ENCODE assay signal across 27 cellular contexts in the genomic region with DNA sequence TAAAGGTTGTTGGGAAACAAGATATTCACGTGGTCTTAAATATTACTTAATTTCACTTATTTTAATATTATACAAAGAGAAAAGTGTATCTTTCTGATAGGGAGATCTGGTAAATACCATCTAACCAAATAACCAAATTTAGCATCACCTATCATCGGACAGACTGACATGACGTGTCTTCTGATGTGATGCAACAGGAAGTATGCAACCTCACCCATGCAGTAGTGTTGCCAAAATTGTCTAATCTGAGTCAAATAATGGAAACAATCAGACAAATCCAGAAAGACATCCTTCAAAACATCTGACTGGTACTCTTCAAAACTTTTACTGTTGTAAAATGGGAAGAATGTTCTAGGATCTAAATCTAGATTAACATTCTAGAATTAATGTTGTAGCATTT.
DNase-seq lines count a peak whose midpoint lies in the region; ATAC-seq, FAIRE-seq and TF ChIP-seq lines count a peak whose summit lies in the region.
"Had no signal": no experiment of that assay in that cellular context is flagged by ENCODE, and none has a peak within 500 bp of the region (broad histone marks: within the 10 kb centered on the region; RNA-seq: fewer than 3 reads in every experiment).

No MANE protein-coding gene starts in this region.

- H3K4me2 ChIP-seq in astrocyte (ENCODE audit: low read length) = no peak overlapping the region
- no peak overlapping the region for H3K4me2 ChIP-seq in GM23338

- TF ChIP-seq POLR2A in tibial nerve (IDR thresholded peaks at IDR 0.05) = no peak

- intact Hi-C loops in activated CD4-positive, alpha-beta T cell treated with anti-CD3 and anti-CD28 coated beads for 36 hours (cut with DNase I, micrococcal nuclease) = no loop called here

- peaks cover 2% of the 10 kb centered on the region for H3K27me3 Mint-ChIP-seq in activated CD4-positive, alpha-beta T cell treated with anti-CD3 and anti-CD28 coated beads for 36 hours
- H3K27me3 Mint-ChIP-seq in astrocyte (ENCODE audit: low read depth, unreplicated experiment) = no peaks in the 10 kb centered on the region
- peaks cover 6% of the 10 kb centered on the region for H3K27me3 Mint-ChIP-seq in GM23338 (ENCODE audit: insufficient read depth, low read depth, poor library complexity)
- H3K27me3 Mint-ChIP-seq: progenitor cell of endocrine pancreas had no signal

- no peak overlapping the region for H3K27ac Mint-ChIP-seq in activated CD4-positive, alpha-beta T cell treated with anti-CD3 and anti-CD28 coated beads for 36 hours
- no peak overlapping the region for H3K27ac Mint-ChIP-seq in astrocyte (ENCODE audit: unreplicated experiment)
- no peak overlapping the region for H3K27ac Mint-ChIP-seq in GM23338
- H3K27ac Mint-ChIP-seq: brain; progenitor cell of endocrine pancreas; T-helper 2 cell treated with Interferon-gamma antibody and Interleukin-4, amounts not matched to agents 5 μg/mL and 100 μg/mL, for 36 hours had no signal

- WGBS in tibial nerve, 2 donors = 66 to 80% methylated on average over 3 of the region's 3 CpGs

- peaks cover 11% of the 10 kb centered on the region for H3K9me3 Mint-ChIP-seq in activated CD4-positive, alpha-beta T cell treated with anti-CD3 and anti-CD28 coated beads for 36 hours (ENCODE audit: low read depth)
- H3K9me3 Mint-ChIP-seq in astrocyte (ENCODE audit: unreplicated experiment) (no peaks in the 10 kb centered on the region), GM23338 (peaks cover 23% of the 10 kb centered on the region)

- H3K79me2 ChIP-seq in astrocyte (ENCODE audit: insufficient read depth, low read length) = no peaks in the 10 kb centered on the region
- no peaks in the 10 kb centered on the region for H3K79me2 ChIP-seq in GM23338 (replicated peaks; ENCODE audit: insufficient read depth)

- no peaks in the 10 kb centered on the region for H3K4me1 Mint-ChIP-seq in activated CD4-positive, alpha-beta T cell treated with anti-CD3 and anti-CD28 coated beads for 36 hours
- peaks cover 5% of the 10 kb centered on the region for H3K4me1 Mint-ChIP-seq in astrocyte (ENCODE audit: low read depth, unreplicated experiment)
- H3K4me1 Mint-ChIP-seq in GM23338 = peaks cover 28% of the 10 kb centered on the region

- no peaks in the 10 kb centered on the region for H3K9me2 ChIP-seq in GM23338 (ENCODE audit: insufficient read depth)

- DNase-seq in activated CD4-positive, alpha-beta T cell treated with anti-CD3 and anti-CD28 coated beads for 36 hours = peak; percentile 15
- DNase-seq in activated CD4-positive, alpha-beta T cell treated with anti-CD3 and anti-CD28 coated beads, Interleukin-2, amount 50 U/mL, for 48 hours = no peak
- DNase-seq in GM03348 (ENCODE audit: low spot score) = peak; percentile 28
- DNase-seq in astrocyte (ENCODE audit: low read depth) = no peak
- peak; percentile 77 for DNase-seq in fibroblast of pulmonary artery (ENCODE audit: low read depth)
- DNase-seq in GM23338 (ENCODE audit: low spot score) = no peak
- no peak for DNase-seq in NCI-H187 treated with DMSO at 0.1 percent for 48 hours (lab: John Stamatoyannopoulos, UW)
- no peak for DNase-seq in tibial nerve (ENCODE audit: low spot score in 2 of 2)
- DNase-seq: 8988T; activated CD4-positive, alpha-beta T cell treated with anti-CD3 and anti-CD28 coated beads, Interleukin-2, amount 50 U/mL, for 1 hour; activated effector memory CD4-positive, alpha-beta T cell treated with anti-CD3 and anti-CD28 coated beads, Interleukin-2, amount 50 U/mL, for 16 hours; DMS153; KG1; kidney; NCI-H69; sigmoid colon; stimulated activated CD4-positive, alpha-beta T cell treated with anti-CD3 and anti-CD28 coated beads, Interleukin-15, amount 100 ng/mL, for 24 hours; stomach; tibial artery; WERI-Rb-1 had no signal

- POLR2A ChIA-PET in activated CD4-positive, alpha-beta T cell treated with anti-CD3 and anti-CD28 coated beads for 36 hours (lab: Charles Lee) = no interaction called here

- H3K27me3 ChIP-seq in astrocyte (ENCODE audit: insufficient read depth, low read length) (no peaks in the 10 kb centered on the region), GM23338 (ENCODE audit: insufficient read depth) (no peaks in the 10 kb centered on the region), tibial nerve (no peaks in the 10 kb centered on the region)
- H3K27me3 ChIP-seq: sigmoid colon, stomach, tibial artery had no signal

- no peak overlapping the region for H2AFZ ChIP-seq in astrocyte (ENCODE audit: low read depth, low read length)
- H2AFZ ChIP-seq in GM23338 = no peak overlapping the region

- no peaks in the 10 kb centered on the region for H3K36me3 Mint-ChIP-seq in activated CD4-positive, alpha-beta T cell treated with anti-CD3 and anti-CD28 coated beads for 36 hours (ENCODE audit: low read depth)
- H3K36me3 Mint-ChIP-seq in astrocyte (ENCODE audit: low read depth, unreplicated experiment) (no peaks in the 10 kb centered on the region), GM23338 (ENCODE audit: low read depth) (peaks cover 14% of the 10 kb centered on the region)

- TF ChIP-seq EP300 in tibial nerve (IDR thresholded peaks at IDR 0.05) = no peak

- H3K4me3 ChIP-seq in astrocyte (ENCODE audit: insufficient read depth, low read depth, low read length) = no peak overlapping the region
- no peak overlapping the region for H3K4me3 ChIP-seq in fibroblast of pulmonary artery (replicated peaks; ENCODE audit: low read depth, low read length)
- no peak overlapping the region for H3K4me3 ChIP-seq in GM23338
- H3K4me3 ChIP-seq in tibial nerve = no peak overlapping the region
- H3K4me3 ChIP-seq: lung, sigmoid colon, stomach, tibial artery had no signal

- H3K27ac ChIP-seq in astrocyte (ENCODE audit: low read depth, low read length) (no peak overlapping the region), GM23338 (ENCODE audit: low read depth) (no peak overlapping the region), tibial nerve (no peak overlapping the region)
- H3K27ac ChIP-seq: neutrophil, sigmoid colon, stomach, tibial artery, WERI-Rb-1 had no signal

- FAIRE-seq in astrocyte (lab: Jason Lieb, UNC) = peak; percentile 65
- FAIRE-seq: G401.6, H1, kidney had no signal

- no peak overlapping the region for H3K4me3 Mint-ChIP-seq in activated CD4-positive, alpha-beta T cell treated with anti-CD3 and anti-CD28 coated beads for 36 hours
- H3K4me3 Mint-ChIP-seq in astrocyte (ENCODE audit: unreplicated experiment) (no peak overlapping the region), GM23338 (no peak overlapping the region)
- H3K4me3 Mint-ChIP-seq: brain; T-helper 2 cell treated with Interferon-gamma antibody and Interleukin-4, amounts not matched to agents 5 μg/mL and 100 μg/mL, for 36 hours had no signal

- TF ChIP-seq CTCF in astrocyte (IDR thresholded peaks at IDR 0.05; ENCODE audit: insufficient read depth, low read depth, low read length) (no peak), fibroblast of pulmonary artery (IDR thresholded peaks at IDR 0.05; ENCODE audit: low read length, missing control alignments) (no peak), GM23338 (conservative IDR thresholded peaks at IDR 0.05; ENCODE audit: low read depth in 2 of 2) (no peak), tibial nerve (IDR thresholded peaks at IDR 0.05) (no peak)

- peak; percentile 53 for ATAC-seq in activated CD4-positive, alpha-beta T cell treated with anti-CD3 and anti-CD28 coated beads for 36 hours
- no peak for ATAC-seq in GM23338

- peaks cover 11% of the 10 kb centered on the region for H3K4me1 ChIP-seq in astrocyte (ENCODE audit: insufficient read depth, low read length)
- peaks cover 13% of the 10 kb centered on the region; the same call in 1 of the 2 replicates for H3K4me1 ChIP-seq in GM23338 (ENCODE audit: insufficient read depth)
- H3K4me1 ChIP-seq in tibial nerve = peaks cover 0 to 24% (median 0%) of the 10 kb centered on the region in 4 donors

- H3K9ac ChIP-seq in astrocyte (ENCODE audit: low read length) = no peak overlapping the region

- H3K9me3 ChIP-seq in astrocyte (ENCODE audit: insufficient read depth, low read depth, low read length) (peaks cover 2% of the 10 kb centered on the region), tibial nerve (peaks cover 0 to 22% (median 0%) of the 10 kb centered on the region in 4 donors)
- H3K9me3 ChIP-seq: neutrophil had no signal

- no peaks in the 10 kb centered on the region for H3K36me3 ChIP-seq in astrocyte (ENCODE audit: insufficient read depth, low read length)
- no peaks in the 10 kb centered on the region for H3K36me3 ChIP-seq in GM23338 (ENCODE audit: insufficient read depth)
- no peaks in the 10 kb centered on the region for H3K36me3 ChIP-seq in tibial nerve
- H3K36me3 ChIP-seq: neutrophil, sigmoid colon, stomach, tibial artery, WERI-Rb-1 had no signal

- H4K20me1 ChIP-seq in astrocyte (ENCODE audit: insufficient read depth, low read length) = no peaks in the 10 kb centered on the region
- no peaks in the 10 kb centered on the region for H4K20me1 ChIP-seq in GM23338 (replicated peaks; ENCODE audit: insufficient read depth)

- no peaks in the 10 kb centered on the region for H3F3A ChIP-seq in GM23338 (replicated peaks; ENCODE audit: low read depth)

- CTCF ChIA-PET in activated CD4-positive, alpha-beta T cell treated with anti-CD3 and anti-CD28 coated beads for 36 hours (lab: Charles Lee) = no interaction called here

Comparison
In these comparisons a context has a peak if more than half of its experiments do, and no peak if none do; other contexts are left out.
1. DNase-seq: peak in activated CD4-positive, alpha-beta T cell treated with anti-CD3 and anti-CD28 coated beads for 36 hours (single experiment), GM03348 (single experiment) and fibroblast of pulmonary artery (single experiment); none in activated CD4-positive, alpha-beta T cell treated with anti-CD3 and anti-CD28 coated beads, Interleukin-2, amount 50 U/mL, for 48 hours (0 of 2), astrocyte (single experiment), GM23338 (single experiment), NCI-H187 treated with DMSO at 0.1 percent for 48 hours (single experiment) and tibial nerve (0 of 2).